In genomic region chr11:23585700-23586099, GRCh38 we compare ENCODE assay signal across 1 cellular context.
TF ChIP-seq lines count a peak whose summit lies in the region.

No MANE protein-coding gene starts in this region.

TF ChIP-seq in IMR-90, 13 proteins besides CTCF, POLR2A, EP300 and RAD21 (continued from another document):
- TF ChIP-seq CHD1 (IDR thresholded peaks at IDR 0.05; ENCODE audit: low read depth, low read length) (no peak), USF2 (IDR thresholded peaks at IDR 0.05; ENCODE audit: low read depth, low read length) (no peak), BHLHE40 (IDR thresholded peaks at IDR 0.05; ENCODE audit: low read depth, low read length) (no peak)
